Comparison of ENCODE assay signal across 8 cellular contexts in the genomic region with DNA sequence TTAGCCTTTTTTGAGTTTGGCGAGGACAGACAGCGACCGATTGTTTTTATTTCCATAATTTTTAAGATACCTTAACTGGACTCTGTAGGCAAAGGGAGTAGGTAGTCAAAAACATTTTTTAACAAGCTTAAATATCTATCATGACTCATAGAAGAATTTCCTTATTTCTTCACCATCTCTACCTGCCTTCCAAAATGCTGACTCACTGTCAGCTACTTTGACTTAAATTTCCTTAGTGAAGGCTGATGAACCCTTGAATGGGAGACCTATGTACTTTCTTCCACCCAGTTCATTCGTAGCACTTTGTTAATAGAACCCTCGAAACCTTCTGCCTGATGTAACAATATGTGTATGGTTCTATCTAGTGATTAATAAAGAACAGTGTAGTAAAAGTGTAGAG. TPM values are rescaled to one million over a fixed set of nuclear protein-coding genes. Genes with fewer than 3 reads are reported as not detected.
A peak's percentile ranks its signal among the peaks of the same experiment; 100 is the strongest.
DNase-seq lines count a peak whose midpoint lies in the region; ATAC-seq, FAIRE-seq and TF ChIP-seq lines count a peak whose summit lies in the region.

No MANE protein-coding gene starts in this region.

- 5% methylated on average over 5 of the region's 5 CpGs for WGBS in A549 (ENCODE audit: missing lambda C conversion rate)

- peaks cover 21% of the 10 kb centered on the region for H3K4me1 Mint-ChIP-seq in activated T-helper 17 cell treated with anti-CD3 and anti-CD28 coated beads, Interleukin-2, amount 50 U/mL, for 72 hours

- peak; percentile 18 to 53 for DNase-seq in A549 (ENCODE audit: low read depth in 1 of 2, low spot score in 1 of 2)
- peak; percentile 32 for DNase-seq in HCEC 1CT
- DNase-seq in left colon = no peak
- no peak for DNase-seq in NCI-H526 treated with DMSO at 0.1 percent for 48 hours (lab: John Stamatoyannopoulos, UW)
- DNase-seq in putamen (ENCODE audit: low spot score) = no peak

- peak overlapping the region; percentile 98 for H3K27ac Mint-ChIP-seq in activated T-helper 17 cell treated with anti-CD3 and anti-CD28 coated beads, Interleukin-2, amount 50 U/mL, for 72 hours

- no peak for FAIRE-seq in A549 (lab: Jason Lieb, UNC)

- CTCF ChIA-PET in A549 (lab: Yijun Ruan, JAX) = interaction anchor here (1.0 to 1.5 kb wide), 3 partner anchors 10 to 419 kb away, joined by 3 to 5 read pairs (median 3); no protein-coding TSS in a partner anchor

- TF ChIP-seq RAD21 in A549 (conservative IDR thresholded peaks at IDR 0.05 in 1 of 2, IDR thresholded peaks at IDR 0.05 in 1 of 2) = no peak

- no peak for TF ChIP-seq POLR2A in A549 (IDR thresholded peaks at IDR 0.05; ENCODE audit: low read length)

- peak overlapping the region; percentile 84 for H3K4me3 ChIP-seq in A549

- H3K27me3 Mint-ChIP-seq in activated T-helper 17 cell treated with anti-CD3 and anti-CD28 coated beads, Interleukin-2, amount 50 U/mL, for 72 hours = peaks cover 3% of the 10 kb centered on the region

- no peak for TF ChIP-seq CTCF in A549 (IDR thresholded peaks at IDR 0.05)

- ATAC-seq in A549 = peak in 1 of 2 experiments; percentile 19; a peak in 3 of 6 replicates
- no peak for ATAC-seq in activated T-helper 17 cell treated with anti-CD3 and anti-CD28 coated beads, Interleukin-2, amount 50 U/mL, for 72 hours (replicated peaks)
- peak; percentile 34 for ATAC-seq in left colon
- ATAC-seq in GM21717 (IDR thresholded peaks at IDR 0.05; ENCODE audit: unreplicated experiment) = no peak
- no peak for ATAC-seq in HG02623 (IDR thresholded peaks at IDR 0.05; ENCODE audit: unreplicated experiment)

- H3K36me3 Mint-ChIP-seq in activated T-helper 17 cell treated with anti-CD3 and anti-CD28 coated beads, Interleukin-2, amount 50 U/mL, for 72 hours (ENCODE audit: low read depth) = no peaks in the 10 kb centered on the region

- no peaks in the 10 kb centered on the region for H3K9me3 Mint-ChIP-seq in activated T-helper 17 cell treated with anti-CD3 and anti-CD28 coated beads, Interleukin-2, amount 50 U/mL, for 72 hours

- H3K4me3 Mint-ChIP-seq in activated T-helper 17 cell treated with anti-CD3 and anti-CD28 coated beads, Interleukin-2, amount 50 U/mL, for 72 hours = peak overlapping the region; percentile 96

- H3K9me3 ChIP-seq in A549 = no peaks in the 10 kb centered on the region

- POLR2A ChIA-PET in A549 (lab: Yijun Ruan, JAX) = interaction anchor here (0.8 to 1.7 kb wide), 4 partner anchors 13 to 464 kb away, joined by 3 to 4 read pairs (median 4); a partner anchor contains a TSS

- H3K4me2 ChIP-seq in A549 = peak overlapping the region; percentile 88

- TF ChIP-seq EP300 in A549 (IDR thresholded peaks at IDR 0.05) = no peak

- intact Hi-C loops in left colon (cut with DNase I, micrococcal nuclease) = no loop called here

- peak overlapping the region; percentile 98 to 100 for H3K27ac ChIP-seq in A549

- H3K4me1 ChIP-seq in A549 = peaks cover 25% of the 10 kb centered on the region; the same call in 2 of the 3 replicates

TF ChIP-seq in A549, 52 proteins besides CTCF, POLR2A, EP300 and RAD21:
- TF ChIP-seq HOXB13 (CRISPR knock-in tag; IDR thresholded peaks at IDR 0.05; ENCODE audit: low read depth) (0 out of 2 replicates have a peak, but pooled peaks have one; percentile 41), TP53 (CRISPR knock-in tag; IDR thresholded peaks at IDR 0.05) (no peak), ESRRA (IDR thresholded peaks at IDR 0.05; ENCODE audit: borderline replicate concordance, low read length) (no peak), ZFP36 (IDR thresholded peaks at IDR 0.05; ENCODE audit: borderline replicate concordance, partially characterized antibody) (no peak), MYC (IDR thresholded peaks at IDR 0.05; ENCODE audit: borderline replicate concordance, low read length) (no peak), FOSL2 (IDR thresholded peaks at IDR 0.05) (peak; percentile 42; the same call in 1 of the 2 replicates), FOSL2 (CRISPR knock-in tag; IDR thresholded peaks at IDR 0.05) (peak; percentile 86), ZC3H11A (IDR thresholded peaks at IDR 0.05) (no peak), POLR2AphosphoS2 (conservative IDR thresholded peaks at IDR 0.05; ENCODE audit: low read length) (no peak), NFE2L2 (conservative IDR thresholded peaks at IDR 0.05; ENCODE audit: low read length) (peak; percentile 85), CEBPB (IDR thresholded peaks at IDR 0.05) (0 out of 4 replicates have a peak, but pooled peaks of 1 of the 2 experiments have one; percentile 48), JUNB (IDR thresholded peaks at IDR 0.05) (peak; percentile 38; the same call in 1 of the 2 replicates), RCOR1 (IDR thresholded peaks at IDR 0.05; ENCODE audit: low read depth, low read length) (no peak), SREBF2 (IDR thresholded peaks at IDR 0.05) (no peak), HOXB5 (CRISPR knock-in tag; IDR thresholded peaks at IDR 0.05) (no peak), MAFK (IDR thresholded peaks at IDR 0.05; ENCODE audit: partially characterized antibody) (peak; percentile 96)
- TF ChIP-seq, protein P1, sequence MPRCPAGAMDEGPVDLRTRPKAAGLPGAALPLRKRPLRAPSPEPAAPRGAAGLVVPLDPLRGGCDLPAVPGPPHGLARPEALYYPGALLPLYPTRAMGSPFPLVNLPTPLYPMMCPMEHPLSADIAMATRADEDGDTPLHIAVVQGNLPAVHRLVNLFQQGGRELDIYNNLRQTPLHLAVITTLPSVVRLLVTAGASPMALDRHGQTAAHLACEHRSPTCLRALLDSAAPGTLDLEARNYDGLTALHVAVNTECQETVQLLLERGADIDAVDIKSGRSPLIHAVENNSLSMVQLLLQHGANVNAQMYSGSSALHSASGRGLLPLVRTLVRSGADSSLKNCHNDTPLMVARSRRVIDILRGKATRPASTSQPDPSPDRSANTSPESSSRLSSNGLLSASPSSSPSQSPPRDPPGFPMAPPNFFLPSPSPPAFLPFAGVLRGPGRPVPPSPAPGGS (IDR thresholded peaks at IDR 0.05) = no peak
- TF ChIP-seq, protein P2, sequence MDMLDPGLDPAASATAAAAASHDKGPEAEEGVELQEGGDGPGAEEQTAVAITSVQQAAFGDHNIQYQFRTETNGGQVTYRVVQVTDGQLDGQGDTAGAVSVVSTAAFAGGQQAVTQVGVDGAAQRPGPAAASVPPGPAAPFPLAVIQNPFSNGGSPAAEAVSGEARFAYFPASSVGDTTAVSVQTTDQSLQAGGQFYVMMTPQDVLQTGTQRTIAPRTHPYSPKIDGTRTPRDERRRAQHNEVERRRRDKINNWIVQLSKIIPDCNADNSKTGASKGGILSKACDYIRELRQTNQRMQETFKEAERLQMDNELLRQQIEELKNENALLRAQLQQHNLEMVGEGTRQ (IDR thresholded peaks at IDR 0.05) = no peak
- TF ChIP-seq, protein P3, sequence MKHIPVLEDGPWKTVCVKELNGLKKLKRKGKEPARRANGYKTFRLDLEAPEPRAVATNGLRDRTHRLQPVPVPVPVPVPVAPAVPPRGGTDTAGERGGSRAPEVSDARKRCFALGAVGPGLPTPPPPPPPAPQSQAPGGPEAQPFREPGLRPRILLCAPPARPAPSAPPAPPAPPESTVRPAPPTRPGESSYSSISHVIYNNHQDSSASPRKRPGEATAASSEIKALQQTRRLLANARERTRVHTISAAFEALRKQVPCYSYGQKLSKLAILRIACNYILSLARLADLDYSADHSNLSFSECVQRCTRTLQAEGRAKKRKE (CRISPR knock-in tag; IDR thresholded peaks at IDR 0.05; ENCODE audit: low read depth) = no peak

RNA-seq across cellular contexts. Expression of a gene that starts 1.1 kb away (rescaled TPM):
- 25.4 and 28.7 TPM in 2 replicates for polyA plus RNA-seq in A549 (2011; rRNA removed)
- polyA plus RNA-seq in A549 (2012; cell fraction: cytosol; rRNA removed) = 5.6 and 7.3 TPM in 2 replicates
- 4.2 and 4.3 TPM in 2 replicates for polyA plus RNA-seq in A549 (2012; cell fraction: nucleus; rRNA removed)
- polyA plus RNA-seq in A549 (2017; fragmentation: RNase III; extraction: RNeasy Plus Mini Kit Qiagen cat#74134 plus additional on column Dnase treatment) = 20.0 to 22.2 TPM (median 20.2 TPM) in 3 replicates
- polyA minus RNA-seq in A549 (2011; rRNA and poly(A)+ RNA removed) = 18.0 and 18.5 TPM in 2 replicates
- 10 to 100 TPM; 14.9 to 35.4 TPM for total RNA-seq in activated T-helper 17 cell treated with anti-CD3 and anti-CD28 coated beads, Interleukin-2, amount 50 U/mL, for 72 hours
- 10 to 100 TPM; 17.1 to 22.7 TPM for total RNA-seq in left colon

Comparison
In these comparisons a context has a peak if more than half of its experiments do, and no peak if none do; other contexts are left out.
1. DNase-seq: peak in A549 (2 of 2) and HCEC 1CT (single experiment); none in left colon (0 of 2), NCI-H526 treated with DMSO at 0.1 percent for 48 hours (single experiment) and putamen (single experiment).